29 cellular contexts compared by ENCODE assay signal in genomic region chr16:24536671-24537070, GRCh38.
"Had no signal": no experiment of that assay in that cellular context is flagged by ENCODE, and none has a peak within 500 bp of the region (broad histone marks: within the 10 kb centered on the region; RNA-seq: fewer than 3 reads in every experiment).

No MANE protein-coding gene starts in this region.

- H3K9me3 Mint-ChIP-seq: activated naive CD4-positive, alpha-beta T cell treated with anti-CD3 and anti-CD28 coated beads, Interleukin-2, amount 50 U/mL, for 24 hours; activated naive CD8-positive, alpha-beta T cell treated with anti-CD3 and anti-CD28 coated beads, Interleukin-2, amount 50 U/mL, for 24 hours; activated T-cell treated with anti-CD3 and anti-CD28 coated beads, Interleukin-2, amount 50 U/mL, for 24 hours; activated T-helper 1 cell treated with anti-CD3 and anti-CD28 coated beads, Interleukin-12 subunit alpha, Interleukin-12 subunit beta, Interleukin-2, Interleukin-4 antibody, amounts not matched to agents 30 ng/mL and 10 ng/mL and 1 ng/mL, durations not matched to agents 14 hours and 24 hours and 36 hours; T-helper 1 cell treated with Interleukin-12 subunit alpha and Interleukin-12 subunit beta and Interleukin-4 antibody, amounts not matched to agents 30 μg/mL and 1 μg/mL, for 36 hours; WTC11 had no signal

- H3K27me3 ChIP-seq: ascending aorta, body of pancreas, SJSA1 had no signal

- H3K9me3 ChIP-seq: ascending aorta, body of pancreas, SJSA1 had no signal

- H3K27ac ChIP-seq: ascending aorta, body of pancreas, SJSA1 had no signal

- H3K27ac Mint-ChIP-seq: activated CD8-positive, alpha-beta memory T cell treated with anti-CD3 and anti-CD28 coated beads, Interleukin-2, amount 10 ng/mL, durations not matched to agents 7 days and 5 days; activated CD8-positive, alpha-beta T cell treated with anti-CD3 and anti-CD28 coated beads, Interleukin-2, amount 10 ng/mL, durations not matched to agents 7 days and 5 days; activated naive CD4-positive, alpha-beta T cell treated with anti-CD3 and anti-CD28 coated beads, Interleukin-2, amount 50 U/mL, for 24 hours; activated naive CD8-positive, alpha-beta T cell treated with anti-CD3 and anti-CD28 coated beads, Interleukin-2, amount 50 U/mL, for 24 hours; activated T-cell treated with anti-CD3 and anti-CD28 coated beads, Interleukin-2, amount 50 U/mL, for 24 hours; activated T-helper 1 cell treated with anti-CD3 and anti-CD28 coated beads, Interleukin-12 subunit alpha, Interleukin-12 subunit beta, Interleukin-2, Interleukin-4 antibody, amounts not matched to agents 30 ng/mL and 10 ng/mL and 1 ng/mL, durations not matched to agents 14 hours and 24 hours and 36 hours; T-helper 1 cell treated with Interleukin-12 subunit alpha and Interleukin-12 subunit beta and Interleukin-4 antibody, amounts not matched to agents 30 μg/mL and 1 μg/mL, for 36 hours; WTC11 had no signal

- H3K27me3 Mint-ChIP-seq: activated CD8-positive, alpha-beta memory T cell treated with anti-CD3 and anti-CD28 coated beads, Interleukin-2, amount 10 ng/mL, durations not matched to agents 7 days and 5 days; activated naive CD8-positive, alpha-beta T cell treated with anti-CD3 and anti-CD28 coated beads, Interleukin-2, amount 50 U/mL, for 24 hours; activated T-cell treated with anti-CD3 and anti-CD28 coated beads, Interleukin-2, amount 50 U/mL, for 24 hours had no signal

- H3K4me3 Mint-ChIP-seq: activated CD8-positive, alpha-beta memory T cell treated with anti-CD3 and anti-CD28 coated beads, Interleukin-2, amount 10 ng/mL, durations not matched to agents 7 days and 5 days; activated CD8-positive, alpha-beta T cell treated with anti-CD3 and anti-CD28 coated beads, Interleukin-2, amount 10 ng/mL, durations not matched to agents 7 days and 5 days; activated naive CD8-positive, alpha-beta T cell treated with anti-CD3 and anti-CD28 coated beads, Interleukin-2, amount 50 U/mL, for 24 hours; activated T-cell treated with anti-CD3 and anti-CD28 coated beads, Interleukin-2, amount 50 U/mL, for 24 hours; activated T-helper 1 cell treated with anti-CD3 and anti-CD28 coated beads, Interleukin-12 subunit alpha, Interleukin-12 subunit beta, Interleukin-2, Interleukin-4 antibody, amounts not matched to agents 30 ng/mL and 10 ng/mL and 1 ng/mL, durations not matched to agents 14 hours and 24 hours and 36 hours; T-helper 1 cell treated with Interleukin-12 subunit alpha and Interleukin-12 subunit beta and Interleukin-4 antibody, amounts not matched to agents 30 μg/mL and 1 μg/mL, for 36 hours; WTC11 had no signal

- FAIRE-seq: bronchial epithelial cell, RCC 7860 had no signal

- DNase-seq: activated CD4-positive, alpha-beta T cell treated with anti-CD3 and anti-CD28 coated beads for 48 hours; activated CD4-positive, alpha-beta T cell treated with anti-CD3 and anti-CD28 coated beads, Interleukin-2, amount 50 U/mL, for 4 hours; activated CD4-positive, CD25-positive, alpha-beta regulatory T cell treated with anti-CD3 and anti-CD28 coated beads, Interleukin-2, amount 50 U/mL, for 72 hours; activated CD8-positive, alpha-beta memory T cell treated with anti-CD3 and anti-CD28 coated beads, Interleukin-2, amount 10 ng/mL, durations not matched to agents 7 days and 5 days; activated CD8-positive, alpha-beta T cell treated with anti-CD3 and anti-CD28 coated beads, Interleukin-2, amount 10 ng/mL, durations not matched to agents 7 days and 5 days; activated effector memory CD4-positive, alpha-beta T cell treated with Interleukin-2 at 50 U/mL for 16 hours; activated naive CD4-positive, alpha-beta T cell; activated naive CD8-positive, alpha-beta T cell treated with anti-CD3 and anti-CD28 coated beads, Interleukin-2, amount 50 U/mL, for 24 hours; activated T-cell treated with anti-CD3 and anti-CD28 coated beads, Interleukin-2, amount 50 U/mL, for 24 hours; amniotic stem cell; body of pancreas; MM.1S; NCI-H1105; NCI-H1436; NCI-H1694 treated with DMSO at 0.1 percent for 48 hours; NCI-H2029 treated with DMSO at 0.1 percent for 48 hours; NCI-H446; NCI-H524; PC-3; SHP77; T-helper 9 cell had no signal

- H3K4me3 ChIP-seq: ascending aorta, body of pancreas, SJSA1 had no signal

- H3K4me1 ChIP-seq: ascending aorta had no signal

- ATAC-seq: activated CD8-positive, alpha-beta memory T cell treated with anti-CD3 and anti-CD28 coated beads, Interleukin-2, amount 10 ng/mL, durations not matched to agents 7 days and 5 days; activated CD8-positive, alpha-beta T cell treated with anti-CD3 and anti-CD28 coated beads, Interleukin-2, amount 10 ng/mL, durations not matched to agents 7 days and 5 days; activated naive CD8-positive, alpha-beta T cell treated with anti-CD3 and anti-CD28 coated beads, Interleukin-2, amount 50 U/mL, for 24 hours; body of pancreas; PC-3; WTC11 had no signal
